In genomic region chr10:133415752-133416151, GRCh38 we compare ENCODE assay signal across 18 cellular contexts. TPM values are rescaled to one million over a fixed set of nuclear protein-coding genes. Genes with fewer than 3 reads are reported as not detected.
DNase-seq lines count a peak whose midpoint lies in the region; ATAC-seq and TF ChIP-seq lines count a peak whose summit lies in the region.
"Had no signal": no experiment of that assay in that cellular context is flagged by ENCODE, and none has a peak within 500 bp of the region (broad histone marks: within the 10 kb centered on the region; RNA-seq: fewer than 3 reads in every experiment).

No MANE protein-coding gene starts in this region.

- no peak overlapping the region for H2AFZ ChIP-seq in H9 (ENCODE audit: low read length)

- H3K27me3 ChIP-seq in H9 (ENCODE audit: insufficient read depth, low read length) (no peaks in the 10 kb centered on the region), endodermal cell (ENCODE audit: control insufficient read depth, insufficient read depth, low read length, poor library complexity, severe bottlenecking) (no peaks in the 10 kb centered on the region)
- H3K27me3 ChIP-seq: BLaER1 had no signal

- H3K9me3 ChIP-seq in H9 (ENCODE audit: control insufficient read depth, low read depth, low read length) (peaks cover 6% of the 10 kb centered on the region), endodermal cell (ENCODE audit: control insufficient read depth, low read length) (peaks cover 39% of the 10 kb centered on the region)

- no peak overlapping the region for H2BK120ac ChIP-seq in H9 (ENCODE audit: low read depth, low read length, poor library complexity, severe bottlenecking)

- peak; percentile 24 for DNase-seq in H9
- peak; percentile 38 for DNase-seq in endodermal cell
- no peak for DNase-seq in neural crest cell (ENCODE audit: low read depth, low spot score)
- no peak for DNase-seq in NCI-H1092 (lab: John Stamatoyannopoulos, UW)
- DNase-seq in NCI-H526 treated with DMSO at 0.1 percent for 48 hours (lab: John Stamatoyannopoulos, UW), result no peak
- DNase-seq: CD4-positive, alpha-beta memory T cell; DMS153; GDM1; HCEC 1CT; NCI-H1105; NCI-H510A; NCI-H82; PC-3 had no signal

- H4K5ac ChIP-seq in H9 (ENCODE audit: insufficient read length, low read depth, low read length), result no peak overlapping the region

- H3K79me1 ChIP-seq in H9 (ENCODE audit: insufficient read depth, low read depth, low read length, poor library complexity, severe bottlenecking), result peaks cover 2% of the 10 kb centered on the region

- H3K9ac ChIP-seq in H9 (ENCODE audit: extremely low read depth, insufficient read length, low read length), result no peak overlapping the region
- no peak overlapping the region for H3K9ac ChIP-seq in endodermal cell (ENCODE audit: extremely low read depth, low read length, poor library complexity, severe bottlenecking)
- H3K9ac ChIP-seq: BLaER1 had no signal

- H3K4me1 ChIP-seq in H9 (ENCODE audit: insufficient read depth, low read length) (no peaks in the 10 kb centered on the region), endodermal cell (ENCODE audit: control insufficient read depth, insufficient read depth, low read length) (no peaks in the 10 kb centered on the region)
- H3K4me1 ChIP-seq: BLaER1 had no signal

- no peak overlapping the region for H2BK20ac ChIP-seq in H9 (ENCODE audit: low read depth, low read length, poor library complexity, severe bottlenecking)

- H3K27me3 Mint-ChIP-seq in H9 (ENCODE audit: low read depth), result no peaks in the 10 kb centered on the region
- H3K27me3 Mint-ChIP-seq in endodermal cell (ENCODE audit: insufficient read depth), result no peaks in the 10 kb centered on the region
- peaks cover 4% of the 10 kb centered on the region for H3K27me3 Mint-ChIP-seq in neural crest cell (ENCODE audit: low read depth)
- H3K27me3 Mint-ChIP-seq: CD4-positive, alpha-beta memory T cell had no signal

- no peaks in the 10 kb centered on the region for H4K20me1 ChIP-seq in H9 (ENCODE audit: control insufficient read depth, insufficient read depth, insufficient read length)

- no peak overlapping the region for H2BK5ac ChIP-seq in H9 (ENCODE audit: insufficient read length, low read length)

- H3K27ac Mint-ChIP-seq in H9 (no peak overlapping the region), endodermal cell (no peak overlapping the region), neural crest cell (ENCODE audit: unreplicated experiment) (no peak overlapping the region)

- H3K23me2 ChIP-seq in H9 (ENCODE audit: insufficient read length, low read depth, low read length, poor library complexity, severe bottlenecking), result no peaks in the 10 kb centered on the region

- no peak overlapping the region for H4K91ac ChIP-seq in H9 (ENCODE audit: insufficient read length, low read depth, low read length)

- no CpG with 5 or more reads among the region's 25 CpGs for WGBS in H9 (ENCODE audit: extremely low coverage, insufficient read length, low lambda C conversion rate)
- 94 to 98% methylated on average over 25 of the region's 25 CpGs for WGBS in endodermal cell (ENCODE audit: insufficient coverage in 1 of 2, insufficient read length in 1 of 2), 2 experiments

- H3K14ac ChIP-seq in H9 (ENCODE audit: insufficient read depth, low read length), result no peak overlapping the region; the same call in 1 of the 2 replicates

- no peak overlapping the region for H3K4me3 ChIP-seq in endodermal cell (ENCODE audit: low read length)
- H3K4me3 ChIP-seq: BLaER1 had no signal

- no peak for TF ChIP-seq CTCF in H9 (conservative IDR thresholded peaks at IDR 0.05)
- no peak for TF ChIP-seq CTCF in endodermal cell (conservative IDR thresholded peaks at IDR 0.05)
- no peak for TF ChIP-seq CTCF in neural crest cell (conservative IDR thresholded peaks at IDR 0.05)

- H3K4me1 Mint-ChIP-seq in H9 (no peaks in the 10 kb centered on the region), endodermal cell (no peaks in the 10 kb centered on the region), neural crest cell (no peaks in the 10 kb centered on the region)

- H3K4me3 Mint-ChIP-seq in H9, result no peak overlapping the region
- H3K4me3 Mint-ChIP-seq in endodermal cell, result no peak overlapping the region
- H3K4me3 Mint-ChIP-seq in neural crest cell, result peak overlapping the region; percentile 28
- H3K4me3 Mint-ChIP-seq: CD4-positive, alpha-beta memory T cell had no signal

- H3K9me3 Mint-ChIP-seq in H9 (peaks cover 37 to 44% of the 10 kb centered on the region in 2 experiments), endodermal cell (peaks cover 47% of the 10 kb centered on the region), neural crest cell (peaks cover 19% of the 10 kb centered on the region)

- H3K4me2 ChIP-seq in H9 (ENCODE audit: insufficient read depth, insufficient read length, low read length), result no peak overlapping the region
- H3K4me2 ChIP-seq: BLaER1 had no signal

- no peak overlapping the region for H3K4ac ChIP-seq in H9 (ENCODE audit: low read depth, low read length)

- peaks cover 53 to 66% (median 66%) of the 10 kb centered on the region in 3 experiments for H3K36me3 Mint-ChIP-seq in H9 (ENCODE audit: insufficient read depth in 1 of 3, low read depth in 3 of 3)
- H3K36me3 Mint-ChIP-seq in endodermal cell (ENCODE audit: low read depth), result peaks cover 67% of the 10 kb centered on the region
- peaks cover 50% of the 10 kb centered on the region for H3K36me3 Mint-ChIP-seq in neural crest cell (ENCODE audit: low read depth)

- no peak overlapping the region for H3K27ac ChIP-seq in H9 (ENCODE audit: insufficient read length, low read depth, low read length)
- H3K27ac ChIP-seq in endodermal cell (ENCODE audit: low read depth, low read length), result no peak overlapping the region
- H3K27ac ChIP-seq: BLaER1, RWPE1 had no signal

- H3K18ac ChIP-seq in H9 (ENCODE audit: insufficient read length, low read depth, low read length), result no peak overlapping the region

- ATAC-seq in HG03108 (IDR thresholded peaks at IDR 0.05; ENCODE audit: unreplicated experiment), result no peak
- ATAC-seq: PC-3 had no signal

- peaks cover 41% of the 10 kb centered on the region for H3K36me3 ChIP-seq in endodermal cell (ENCODE audit: control insufficient read depth, insufficient read depth, low read length)

- no peak overlapping the region for H4K8ac ChIP-seq in H9 (replicated peaks; ENCODE audit: insufficient read length, low read depth, low read length)

- H3K56ac ChIP-seq in H9 (ENCODE audit: insufficient read length, low read depth, low read length), result no peak overlapping the region

- no peak overlapping the region for H3T11ph ChIP-seq in H9 (ENCODE audit: low read length)

- no peak overlapping the region for H2AK5ac ChIP-seq in H9 (ENCODE audit: insufficient read length, low read length)

- no peak overlapping the region for H3K23ac ChIP-seq in H9 (ENCODE audit: insufficient read length, low read depth, low read length)

- no peak overlapping the region for H2BK12ac ChIP-seq in H9 (ENCODE audit: insufficient read length, low read depth, low read length)

- H3K79me2 ChIP-seq in H9 (ENCODE audit: insufficient read depth, low read length), result no peaks in the 10 kb centered on the region

- H2BK15ac ChIP-seq in H9 (ENCODE audit: low read depth, low read length), result no peak overlapping the region

RNA-seq across cellular contexts. Expression of gene SPRN, which starts 8.7 kb away (rescaled TPM):
- total RNA-seq in H9 (2021) (0.42 TPM in 2 replicates), endodermal cell (under 1 TPM; 0.11 to 0.24 TPM), neural crest cell (0.37 and 0.48 TPM in 2 replicates)
- 0.32 TPM for polyA plus RNA-seq in endodermal cell (2013, experiment 1 of 2)
- 0.33 TPM for polyA plus RNA-seq in endodermal cell (2013, experiment 2 of 2)
- total RNA-seq: A673; CD4-positive, alpha-beta memory T cell; Daoy; PC-3 had no signal

RNA-seq across cellular contexts. Expression of gene MTG1, which starts 21.8 kb away (rescaled TPM):
- 61.4 and 65.3 TPM in 2 replicates for total RNA-seq in H9 (2021)
- 10 to 100 TPM; 71.3 to 86.0 TPM for total RNA-seq in endodermal cell
- polyA plus RNA-seq in endodermal cell (2013, experiment 1 of 2), result 46.8 TPM
- 45.4 TPM for polyA plus RNA-seq in endodermal cell (2013, experiment 2 of 2)
- 104 and 105 TPM in 2 replicates for total RNA-seq in neural crest cell

RNA-seq across cellular contexts. Expression of gene PAOX, which starts 36.7 kb away (rescaled TPM):
- total RNA-seq in H9 (2021), result 5.3 and 5.6 TPM in 2 replicates
- total RNA-seq in endodermal cell, result 10 to 100 TPM in 1 of 2 donors, 1 to 10 TPM in 1; 9.7 to 11.1 TPM
- 5.4 TPM for polyA plus RNA-seq in endodermal cell (2013, experiment 1 of 2)
- 5.5 TPM for polyA plus RNA-seq in endodermal cell (2013, experiment 2 of 2)
- total RNA-seq in neural crest cell, result 8.8 and 9.7 TPM in 2 replicates

RNA-seq across cellular contexts. Expression of gene SCART1, which starts 38.0 kb away (rescaled TPM):
- total RNA-seq in H9 (2021), result 0.39 and 0.50 TPM in 2 replicates
- total RNA-seq in endodermal cell, result under 1 TPM; 0.37 to 0.80 TPM
- polyA plus RNA-seq in endodermal cell (2013, experiment 1 of 2), result 1.9 TPM
- 1.1 TPM for polyA plus RNA-seq in endodermal cell (2013, experiment 2 of 2)
- total RNA-seq in neural crest cell, result 1.4 and 1.6 TPM in 2 replicates

RNA-seq across cellular contexts. Expression of gene ECHS1, which starts 42.6 kb away (rescaled TPM):
- total RNA-seq in H9 (2021) (94.1 and 100 TPM in 2 replicates), endodermal cell (100 to 1,000 TPM in 1 of 2 donors, 10 to 100 TPM in 1; 92.3 to 102 TPM), neural crest cell (98.1 and 103 TPM in 2 replicates)
- 91.8 TPM for polyA plus RNA-seq in endodermal cell (2013, experiment 1 of 2)
- 91.2 TPM for polyA plus RNA-seq in endodermal cell (2013, experiment 2 of 2)

Comparison
In these comparisons a context has a peak if more than half of its experiments do, and no peak if none do; other contexts are left out.
1. DNase-seq: peak in H9 (single experiment) and endodermal cell (single experiment); none in neural crest cell (single experiment), NCI-H1092 (single experiment) and NCI-H526 treated with DMSO at 0.1 percent for 48 hours (single experiment).